In genomic region chr4:141768954-141769353, GRCh38 we compare ENCODE assay signal across 12 cellular contexts.
DNase-seq lines count a peak whose midpoint lies in the region; ATAC-seq and TF ChIP-seq lines count a peak whose summit lies in the region.
"Had no signal": no experiment of that assay in that cellular context is flagged by ENCODE, and none has a peak within 500 bp of the region (broad histone marks: within the 10 kb centered on the region; RNA-seq: fewer than 3 reads in every experiment).

No MANE protein-coding gene starts in this region.

- H3K27me3 Mint-ChIP-seq in activated CD4-positive, alpha-beta T cell treated with anti-CD3 and anti-CD28 coated beads for 36 hours: peaks cover 3% of the 10 kb centered on the region
- no peaks in the 10 kb centered on the region for H3K27me3 Mint-ChIP-seq in CD4-positive, alpha-beta T cell
- H3K27me3 Mint-ChIP-seq: effector memory CD8-positive, alpha-beta T cell had no signal

- intact Hi-C loops in activated CD4-positive, alpha-beta T cell treated with anti-CD3 and anti-CD28 coated beads for 36 hours (cut with DNase I, micrococcal nuclease): no loop called here
- intact Hi-C loops in CD4-positive, alpha-beta T cell (cut with DNase I, micrococcal nuclease): no loop called here

- no peaks in the 10 kb centered on the region for H3K9me3 ChIP-seq in CD4-positive, alpha-beta T cell (ENCODE audit: control insufficient read depth, low read length)

- POLR2A ChIA-PET in activated CD4-positive, alpha-beta T cell treated with anti-CD3 and anti-CD28 coated beads for 36 hours (lab: Charles Lee): interaction anchor here (0.6 kb wide), 1 partner anchor 218 kb away, joined by 4 read pairs; no protein-coding TSS in a partner anchor
- POLR2A ChIA-PET in CD4-positive, alpha-beta T cell (lab: Charles Lee): no interaction called here

- DNase-seq in ELR (ENCODE audit: low read depth): peak; percentile 77
- peak; percentile 34 for DNase-seq in RPMI7951 (ENCODE audit: low read depth)
- peak; percentile 71 for DNase-seq in pulmonary artery endothelial cell (ENCODE audit: low read depth, low spot score)
- DNase-seq in COLO668 (lab: John Stamatoyannopoulos, UW; ENCODE audit: unreplicated experiment): no peak
- DNase-seq in activated CD4-positive, alpha-beta T cell treated with anti-CD3 and anti-CD28 coated beads for 36 hours: no peak
- DNase-seq in CD4-positive, alpha-beta T cell: no peak
- DNase-seq: effector memory CD8-positive, alpha-beta T cell; midbrain; NCI-H446; substantia nigra had no signal

- TF ChIP-seq CTCF in CD4-positive, alpha-beta T cell (IDR thresholded peaks at IDR 0.05): no peak

- H3K9me3 Mint-ChIP-seq in activated CD4-positive, alpha-beta T cell treated with anti-CD3 and anti-CD28 coated beads for 36 hours (ENCODE audit: low read depth): peaks cover 4% of the 10 kb centered on the region
- no peaks in the 10 kb centered on the region for H3K9me3 Mint-ChIP-seq in CD4-positive, alpha-beta T cell
- H3K9me3 Mint-ChIP-seq: effector memory CD8-positive, alpha-beta T cell had no signal

- no peak overlapping the region for H3K27ac ChIP-seq in CD4-positive, alpha-beta T cell (ENCODE audit: low read depth, low read length)

- H3K36me3 Mint-ChIP-seq in activated CD4-positive, alpha-beta T cell treated with anti-CD3 and anti-CD28 coated beads for 36 hours (ENCODE audit: low read depth): no peaks in the 10 kb centered on the region
- H3K36me3 Mint-ChIP-seq in CD4-positive, alpha-beta T cell (ENCODE audit: low read depth): no peaks in the 10 kb centered on the region

- H3K27ac Mint-ChIP-seq in activated CD4-positive, alpha-beta T cell treated with anti-CD3 and anti-CD28 coated beads for 36 hours: no peak overlapping the region
- no peak overlapping the region for H3K27ac Mint-ChIP-seq in CD4-positive, alpha-beta T cell
- H3K27ac Mint-ChIP-seq: effector memory CD8-positive, alpha-beta T cell had no signal

- peaks cover 11% of the 10 kb centered on the region for H3K4me1 Mint-ChIP-seq in activated CD4-positive, alpha-beta T cell treated with anti-CD3 and anti-CD28 coated beads for 36 hours
- H3K4me1 Mint-ChIP-seq in CD4-positive, alpha-beta T cell (ENCODE audit: low read depth): peaks cover 13% of the 10 kb centered on the region

- CTCF ChIA-PET in activated CD4-positive, alpha-beta T cell treated with anti-CD3 and anti-CD28 coated beads for 36 hours (lab: Charles Lee): no interaction called here
- CTCF ChIA-PET in CD4-positive, alpha-beta T cell (lab: Charles Lee): interaction anchor here (1.5 kb wide), 1 partner anchor 10 kb away, joined by 4 read pairs; no protein-coding TSS in a partner anchor

- ATAC-seq in esophagus mucosa (peak; percentile 47), HG03025 (IDR thresholded peaks at IDR 0.05; ENCODE audit: low FRiP score, unreplicated experiment) (no peak)
- ATAC-seq in activated CD4-positive, alpha-beta T cell treated with anti-CD3 and anti-CD28 coated beads for 36 hours: no peak
- ATAC-seq in CD4-positive, alpha-beta T cell (ENCODE audit: poor library complexity): no peak
- ATAC-seq: effector memory CD8-positive, alpha-beta T cell had no signal

- no peak overlapping the region for H3K4me3 Mint-ChIP-seq in activated CD4-positive, alpha-beta T cell treated with anti-CD3 and anti-CD28 coated beads for 36 hours
- no peak overlapping the region for H3K4me3 Mint-ChIP-seq in CD4-positive, alpha-beta T cell
- H3K4me3 Mint-ChIP-seq: effector memory CD8-positive, alpha-beta T cell had no signal

- H3K27me3 ChIP-seq in CD4-positive, alpha-beta T cell (ENCODE audit: control insufficient read depth, insufficient read depth, low read length): no peaks in the 10 kb centered on the region

Comparison
In these comparisons a context has a peak if more than half of its experiments do, and no peak if none do; other contexts are left out.
1. DNase-seq: peak in ELR (single experiment), RPMI7951 (single experiment) and pulmonary artery endothelial cell (single experiment); none in COLO668 (single experiment), activated CD4-positive, alpha-beta T cell treated with anti-CD3 and anti-CD28 coated beads for 36 hours (single experiment) and CD4-positive, alpha-beta T cell (0 of 10).